1 cellular context compared by ENCODE assay signal in genomic region chr12:111190741-111191526, GRCh38.
A peak's percentile ranks its signal among the peaks of the same experiment; 100 is the strongest.
TF ChIP-seq lines count a peak whose summit lies in the region.

No MANE protein-coding gene starts in this region.

TF ChIP-seq in HEK293, 187 proteins besides CTCF, POLR2A, EP300 and RAD21 (continued from another document and continues in another):
- no peak for TF ChIP-seq OSR2 (tag by site-specific recombination; IDR thresholded peaks at IDR 0.05)
- TF ChIP-seq ZNF544 (tag by site-specific recombination; IDR thresholded peaks at IDR 0.05): no peak
- TF ChIP-seq ZNF529 (tag by site-specific recombination; IDR thresholded peaks at IDR 0.05; ENCODE audit: insufficient replicate concordance): peak; percentile 42
- TF ChIP-seq ATF2 (tag by site-specific recombination; IDR thresholded peaks at IDR 0.05; ENCODE audit: low read depth): no peak
- no peak for TF ChIP-seq SALL2 (tag by site-specific recombination; IDR thresholded peaks at IDR 0.05; ENCODE audit: borderline replicate concordance)
- peak; percentile 53; the same call in 1 of the 2 replicates for TF ChIP-seq ZNF580 (tag by site-specific recombination; IDR thresholded peaks at IDR 0.05)
- TF ChIP-seq ZNF530 (tag by site-specific recombination; IDR thresholded peaks at IDR 0.05; ENCODE audit: low read depth): peak; percentile 80; the same call in 1 of the 2 replicates
- no peak for TF ChIP-seq ZNF362 (tag by site-specific recombination; IDR thresholded peaks at IDR 0.05)
- no peak for TF ChIP-seq ZFHX2 (tag by site-specific recombination; conservative IDR thresholded peaks at IDR 0.05)
- no peak for TF ChIP-seq ZNF626 (tag by site-specific recombination; IDR thresholded peaks at IDR 0.05)
- no peak for TF ChIP-seq PBX3 (CRISPR knock-in tag; IDR thresholded peaks at IDR 0.05)
- no peak for TF ChIP-seq MYNN (tag by site-specific recombination; IDR thresholded peaks at IDR 0.05; ENCODE audit: borderline replicate concordance)
- TF ChIP-seq ZFP3 (tag by site-specific recombination; IDR thresholded peaks at IDR 0.05; ENCODE audit: low read depth): peak; percentile 45; the same call in 1 of the 2 replicates
- no peak for TF ChIP-seq ZNF768 (tag by site-specific recombination; IDR thresholded peaks at IDR 0.05)
- no peak for TF ChIP-seq ZNF610 (tag by site-specific recombination; IDR thresholded peaks at IDR 0.05; ENCODE audit: borderline replicate concordance)
- TF ChIP-seq ZNF16 (tag by site-specific recombination; IDR thresholded peaks at IDR 0.05; ENCODE audit: low read depth): no peak
- TF ChIP-seq ZNF23 (tag by site-specific recombination; IDR thresholded peaks at IDR 0.05; ENCODE audit: borderline replicate concordance): no peak
- TF ChIP-seq ZNF571 (tag by site-specific recombination; IDR thresholded peaks at IDR 0.05): no peak
- TF ChIP-seq ZNF140 (tag by site-specific recombination; IDR thresholded peaks at IDR 0.05): peak; percentile 87; the same call in 1 of the 2 replicates
- no peak for TF ChIP-seq GLIS1 (tag by site-specific recombination; IDR thresholded peaks at IDR 0.05)
- no peak for TF ChIP-seq HOXC10 (CRISPR knock-in tag; IDR thresholded peaks at IDR 0.05)
- peak; percentile 58; the same call in 1 of the 2 replicates for TF ChIP-seq ZNF558 (tag by site-specific recombination; IDR thresholded peaks at IDR 0.05)
- peak; percentile 86 for TF ChIP-seq ZNF433 (tag by site-specific recombination; IDR thresholded peaks at IDR 0.05; ENCODE audit: low read depth)
- peak; percentile 45; the same call in 1 of the 2 replicates for TF ChIP-seq ZNF664 (tag by site-specific recombination; IDR thresholded peaks at IDR 0.05)
- no peak for TF ChIP-seq PATZ1 (tag by site-specific recombination; IDR thresholded peaks at IDR 0.05)
- no peak for TF ChIP-seq ZNF660 (tag by site-specific recombination; IDR thresholded peaks at IDR 0.05)
- no peak for TF ChIP-seq ZNF211 (tag by site-specific recombination; IDR thresholded peaks at IDR 0.05; ENCODE audit: low read depth)
- peak; percentile 72 for TF ChIP-seq ZBTB8A (tag by site-specific recombination; IDR thresholded peaks at IDR 0.05)
- TF ChIP-seq ZNF654 (tag by site-specific recombination; IDR thresholded peaks at IDR 0.05; ENCODE audit: low read depth): peak; percentile 39
- no peak for TF ChIP-seq ZNF658 (tag by site-specific recombination; IDR thresholded peaks at IDR 0.05)
- TF ChIP-seq ZNF623 (tag by site-specific recombination; IDR thresholded peaks at IDR 0.05): peak; percentile 77
- no peak for TF ChIP-seq ZNF692 (tag by site-specific recombination; IDR thresholded peaks at IDR 0.05)
- peak; percentile 78 for TF ChIP-seq ZBTB11 (tag by site-specific recombination; conservative IDR thresholded peaks at IDR 0.05; ENCODE audit: low read depth)
- TF ChIP-seq ZNF629 (tag by site-specific recombination; IDR thresholded peaks at IDR 0.05): peak; percentile 51; the same call in 1 of the 2 replicates
- TF ChIP-seq ZNF621 (tag by site-specific recombination; IDR thresholded peaks at IDR 0.05): no peak
- 0 out of 2 replicates have a peak, but pooled peaks have one; percentile 54 for TF ChIP-seq ZNF19 (tag by site-specific recombination; IDR thresholded peaks at IDR 0.05; ENCODE audit: low read depth)
- TF ChIP-seq TSHZ1 (tag by site-specific recombination; IDR thresholded peaks at IDR 0.05; ENCODE audit: borderline replicate concordance): no peak
- no peak for TF ChIP-seq SP7 (tag by site-specific recombination; IDR thresholded peaks at IDR 0.05)
- TF ChIP-seq ZNF138 (tag by site-specific recombination; IDR thresholded peaks at IDR 0.05; ENCODE audit: borderline replicate concordance): peak; percentile 36; the same call in 1 of the 2 replicates
- no peak for TF ChIP-seq ZEB2 (tag by site-specific recombination; IDR thresholded peaks at IDR 0.05)
- TF ChIP-seq ELK4 (IDR thresholded peaks at IDR 0.05; ENCODE audit: borderline replicate concordance, low read depth, low read length): no peak
- 0 out of 2 replicates have a peak, but pooled peaks have one; percentile 50 for TF ChIP-seq ZNF501 (tag by site-specific recombination; IDR thresholded peaks at IDR 0.05)
- TF ChIP-seq OVOL3 (tag by site-specific recombination; IDR thresholded peaks at IDR 0.05): peak; percentile 57; the same call in 1 of the 2 replicates
- no peak for TF ChIP-seq ZNF132 (tag by site-specific recombination; IDR thresholded peaks at IDR 0.05; ENCODE audit: borderline replicate concordance)
- TF ChIP-seq KLF7 (tag by site-specific recombination; IDR thresholded peaks at IDR 0.05; ENCODE audit: borderline replicate concordance): no peak
- no peak for TF ChIP-seq ZNF776 (tag by site-specific recombination; IDR thresholded peaks at IDR 0.05; ENCODE audit: borderline replicate concordance)
- TF ChIP-seq ZFP41 (tag by site-specific recombination; IDR thresholded peaks at IDR 0.05; ENCODE audit: borderline replicate concordance): no peak
- TF ChIP-seq WT1 (tag by site-specific recombination; IDR thresholded peaks at IDR 0.05): no peak
- no peak for TF ChIP-seq ZNF843 (tag by site-specific recombination; IDR thresholded peaks at IDR 0.05)
- no peak for TF ChIP-seq ZNF585B (tag by site-specific recombination; IDR thresholded peaks at IDR 0.05)
- peak; percentile 68; the same call in 1 of the 2 replicates for TF ChIP-seq ZNF292 (tag by site-specific recombination; IDR thresholded peaks at IDR 0.05; ENCODE audit: borderline replicate concordance, low read depth)
- TF ChIP-seq ZNF146 (tag by site-specific recombination; IDR thresholded peaks at IDR 0.05): no peak
- no peak for TF ChIP-seq ZBTB7A (tag by site-specific recombination; IDR thresholded peaks at IDR 0.05; ENCODE audit: low read depth)
- TF ChIP-seq ZBTB17 (tag by site-specific recombination; IDR thresholded peaks at IDR 0.05): no peak
